Comparison of ENCODE assay signal across 15 cellular contexts in the genomic region with DNA sequence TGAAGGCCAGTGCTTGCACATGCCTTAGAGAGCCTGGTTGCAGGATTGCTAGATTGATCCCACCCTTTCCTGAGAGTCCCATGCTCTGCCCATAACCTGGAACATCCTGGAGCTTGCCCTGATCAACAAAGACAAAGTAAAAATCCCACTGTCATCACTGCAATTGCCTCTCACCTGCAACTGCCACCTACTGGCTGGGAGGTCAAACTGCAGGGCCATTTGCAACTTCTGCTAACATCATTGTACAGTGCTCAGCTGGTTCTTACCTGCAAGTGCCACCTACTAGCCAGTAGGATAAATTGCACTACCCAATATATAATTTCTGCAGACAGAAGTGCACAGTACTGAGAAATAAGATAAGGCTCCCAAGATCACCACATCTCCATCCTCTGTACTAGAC.
DNase-seq lines count a peak whose midpoint lies in the region; ATAC-seq and TF ChIP-seq lines count a peak whose summit lies in the region.
"Had no signal": no experiment of that assay in that cellular context is flagged by ENCODE, and none has a peak within 500 bp of the region (broad histone marks: within the 10 kb centered on the region; RNA-seq: fewer than 3 reads in every experiment).

No MANE protein-coding gene starts in this region.

- H3K36me3 ChIP-seq in endodermal cell (ENCODE audit: control insufficient read depth, insufficient read depth, low read length) = no peaks in the 10 kb centered on the region
- H3K36me3 ChIP-seq in thyroid gland = no peaks in the 10 kb centered on the region
- no peaks in the 10 kb centered on the region for H3K36me3 ChIP-seq in stomach
- H3K36me3 ChIP-seq: lower lobe of right lung had no signal

- no peak overlapping the region for H3K27ac ChIP-seq in endodermal cell (ENCODE audit: low read depth, low read length)
- no peak overlapping the region for H3K27ac ChIP-seq in thyroid gland
- H3K27ac ChIP-seq in stomach = no peak overlapping the region
- H3K27ac ChIP-seq: lower lobe of right lung had no signal

- H3K36me3 Mint-ChIP-seq in endodermal cell (ENCODE audit: low read depth) = peaks cover 44% of the 10 kb centered on the region

- peak; percentile 52 for DNase-seq in endodermal cell
- DNase-seq in NOMO-1 (lab: John Stamatoyannopoulos, UW; ENCODE audit: unreplicated experiment in 2 of 2) = no peak
- no peak for DNase-seq in pons (ENCODE audit: low spot score)
- no peak for DNase-seq in thyroid gland
- DNase-seq in stomach = no peak
- DNase-seq: activated CD4-positive, CD25-positive, alpha-beta regulatory T cell treated with anti-CD3 and anti-CD28 coated beads, Interleukin-2, amount 50 U/mL, for 72 hours; activated gamma-delta T cell; lower lobe of right lung; NCI-H226; SIG-M5; stimulated activated CD4-positive, alpha-beta T cell treated with anti-CD3 and anti-CD28 coated beads, Interleukin-4, amount 100 ng/mL, for 24 hours; substantia nigra had no signal

- intact Hi-C loops in thyroid gland (cut with DNase I) = no loop called here
- intact Hi-C loops in stomach (cut with DNase I; ENCODE audit: low total_unique reads) = no loop called here

- H3K4me1 ChIP-seq in endodermal cell (ENCODE audit: control insufficient read depth, insufficient read depth, low read length) (no peaks in the 10 kb centered on the region), thyroid gland (no peaks in the 10 kb centered on the region), stomach (no peaks in the 10 kb centered on the region)
- H3K4me1 ChIP-seq: lower lobe of right lung had no signal

- H3K9ac ChIP-seq in endodermal cell (ENCODE audit: extremely low read depth, low read length, poor library complexity, severe bottlenecking) = no peak overlapping the region

- no peak overlapping the region for H3K27ac Mint-ChIP-seq in endodermal cell

- ATAC-seq in GM21526 (IDR thresholded peaks at IDR 0.05; ENCODE audit: low FRiP score, unreplicated experiment) (peak; percentile 83), HG03571 (IDR thresholded peaks at IDR 0.05; ENCODE audit: unreplicated experiment) (peak; percentile 67)
- ATAC-seq: lower lobe of right lung had no signal

- H3K4me3 Mint-ChIP-seq in endodermal cell = no peak overlapping the region

- H3K27me3 ChIP-seq in endodermal cell (ENCODE audit: control insufficient read depth, insufficient read depth, low read length, poor library complexity, severe bottlenecking) (no peaks in the 10 kb centered on the region), thyroid gland (no peaks in the 10 kb centered on the region), stomach (no peaks in the 10 kb centered on the region)

- H3K9me3 ChIP-seq in endodermal cell (ENCODE audit: control insufficient read depth, low read length) = peaks cover 5% of the 10 kb centered on the region
- H3K9me3 ChIP-seq in thyroid gland = no peaks in the 10 kb centered on the region
- peaks cover 0 to 6% (median 2%) of the 10 kb centered on the region in 4 donors for H3K9me3 ChIP-seq in stomach
- H3K9me3 ChIP-seq: lower lobe of right lung had no signal

- H3K27me3 Mint-ChIP-seq in endodermal cell (ENCODE audit: insufficient read depth) = no peaks in the 10 kb centered on the region

- no peak for TF ChIP-seq EP300 in stomach (IDR thresholded peaks at IDR 0.05)

- TF ChIP-seq POLR2A in thyroid gland (IDR thresholded peaks at IDR 0.05) (no peak), stomach (IDR thresholded peaks at IDR 0.05) (no peak)

- H3K4me3 ChIP-seq in GM12875 (ENCODE audit: low read depth, low read length) (no peak overlapping the region), endodermal cell (ENCODE audit: low read length) (no peak overlapping the region), thyroid gland (replicated peaks in 1 of 3) (no peak overlapping the region), stomach (no peak overlapping the region)
- H3K4me3 ChIP-seq: lower lobe of right lung had no signal

- H3K4me1 Mint-ChIP-seq in endodermal cell = no peaks in the 10 kb centered on the region

- H3K9me3 Mint-ChIP-seq in endodermal cell = peaks cover 16% of the 10 kb centered on the region

- peak; percentile 75 for TF ChIP-seq CTCF in GM12875 (IDR thresholded peaks at IDR 0.05; ENCODE audit: borderline replicate concordance, insufficient read depth, low read depth, low read length)
- peak; percentile 68 for TF ChIP-seq CTCF in endodermal cell (conservative IDR thresholded peaks at IDR 0.05)
- no peak for TF ChIP-seq CTCF in thyroid gland (IDR thresholded peaks at IDR 0.05)
- TF ChIP-seq CTCF in stomach (IDR thresholded peaks at IDR 0.05) = no peak

Comparison
In these comparisons a context has a peak if more than half of its experiments do, and no peak if none do; other contexts are left out.
1. CTCF ChIP-seq: peak in GM12875 (single experiment) and endodermal cell (single experiment); none in thyroid gland (0 of 6) and stomach (0 of 7).